Comparison of ENCODE assay signal across 1 cellular context in genomic region chr4:7828011-7828720, GRCh38.
TF ChIP-seq lines count a peak whose summit lies in the region.

No MANE protein-coding gene starts in this region.

TF ChIP-seq in H1, 55 proteins besides CTCF, POLR2A, EP300 and RAD21:
- no peak for TF ChIP-seq EZH2 (IDR thresholded peaks at IDR 0.05; ENCODE audit: low read depth, low read length, severe bottlenecking)
- TF ChIP-seq SIRT6 (IDR thresholded peaks at IDR 0.05; ENCODE audit: low read length), result no peak
- TF ChIP-seq YY1 (IDR thresholded peaks at IDR 0.05; ENCODE audit: low read depth, low read length), result no peak
- TF ChIP-seq SRF (IDR thresholded peaks at IDR 0.05; ENCODE audit: low read depth, low read length), result no peak
- no peak for TF ChIP-seq NRF1 (IDR thresholded peaks at IDR 0.05; ENCODE audit: low read depth, low read length)
- no peak for TF ChIP-seq USF2 (IDR thresholded peaks at IDR 0.05; ENCODE audit: low read length)
- no peak for TF ChIP-seq RFX5 (IDR thresholded peaks at IDR 0.05; ENCODE audit: borderline replicate concordance, low read depth, low read length)
- TF ChIP-seq MAX (IDR thresholded peaks at IDR 0.05), result no peak
- TF ChIP-seq MAFK (IDR thresholded peaks at IDR 0.05; ENCODE audit: low read depth, low read length), result no peak
- no peak for TF ChIP-seq CHD2 (IDR thresholded peaks at IDR 0.05; ENCODE audit: low read length)
- TF ChIP-seq POU5F1 (IDR thresholded peaks at IDR 0.05; ENCODE audit: low read depth, low read length), result no peak
- TF ChIP-seq CHD7 (IDR thresholded peaks at IDR 0.05; ENCODE audit: insufficient replicate concordance, low read length), result no peak
- no peak for TF ChIP-seq TBP (IDR thresholded peaks at IDR 0.05; ENCODE audit: low read depth, low read length)
- no peak for TF ChIP-seq BACH1 (IDR thresholded peaks at IDR 0.05; ENCODE audit: low read length)
- TF ChIP-seq GABPA (IDR thresholded peaks at IDR 0.05; ENCODE audit: borderline replicate concordance, insufficient read depth, low read length), result no peak
- TF ChIP-seq RNF2 (IDR thresholded peaks at IDR 0.05; ENCODE audit: borderline replicate concordance, low read depth, low read length, missing control alignments, poor library complexity, severe bottlenecking), result no peak
- TF ChIP-seq RXRA (IDR thresholded peaks at IDR 0.05; ENCODE audit: insufficient read depth, low read depth, low read length), result no peak
- TF ChIP-seq FOSL1 (IDR thresholded peaks at IDR 0.05; ENCODE audit: insufficient read depth, low read depth, low read length), result no peak
TF ChIP-seq in H1: peak in this region for 0.
